Comparison of ENCODE assay signal across 1 cellular context in genomic region chr6:131065824-131066171, GRCh38.
TF ChIP-seq lines count a peak whose summit lies in the region.

No MANE protein-coding gene starts in this region.

TF ChIP-seq in H1, 55 proteins besides CTCF, POLR2A, EP300 and RAD21 (continued from another document):
- TF ChIP-seq, protein P1, sequence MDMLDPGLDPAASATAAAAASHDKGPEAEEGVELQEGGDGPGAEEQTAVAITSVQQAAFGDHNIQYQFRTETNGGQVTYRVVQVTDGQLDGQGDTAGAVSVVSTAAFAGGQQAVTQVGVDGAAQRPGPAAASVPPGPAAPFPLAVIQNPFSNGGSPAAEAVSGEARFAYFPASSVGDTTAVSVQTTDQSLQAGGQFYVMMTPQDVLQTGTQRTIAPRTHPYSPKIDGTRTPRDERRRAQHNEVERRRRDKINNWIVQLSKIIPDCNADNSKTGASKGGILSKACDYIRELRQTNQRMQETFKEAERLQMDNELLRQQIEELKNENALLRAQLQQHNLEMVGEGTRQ (IDR thresholded peaks at IDR 0.05; ENCODE audit: low read length), result no peak
- no peak for TF ChIP-seq HDAC6 (IDR thresholded peaks at IDR 0.05; ENCODE audit: low read depth, low read length)
